In the genomic region with DNA sequence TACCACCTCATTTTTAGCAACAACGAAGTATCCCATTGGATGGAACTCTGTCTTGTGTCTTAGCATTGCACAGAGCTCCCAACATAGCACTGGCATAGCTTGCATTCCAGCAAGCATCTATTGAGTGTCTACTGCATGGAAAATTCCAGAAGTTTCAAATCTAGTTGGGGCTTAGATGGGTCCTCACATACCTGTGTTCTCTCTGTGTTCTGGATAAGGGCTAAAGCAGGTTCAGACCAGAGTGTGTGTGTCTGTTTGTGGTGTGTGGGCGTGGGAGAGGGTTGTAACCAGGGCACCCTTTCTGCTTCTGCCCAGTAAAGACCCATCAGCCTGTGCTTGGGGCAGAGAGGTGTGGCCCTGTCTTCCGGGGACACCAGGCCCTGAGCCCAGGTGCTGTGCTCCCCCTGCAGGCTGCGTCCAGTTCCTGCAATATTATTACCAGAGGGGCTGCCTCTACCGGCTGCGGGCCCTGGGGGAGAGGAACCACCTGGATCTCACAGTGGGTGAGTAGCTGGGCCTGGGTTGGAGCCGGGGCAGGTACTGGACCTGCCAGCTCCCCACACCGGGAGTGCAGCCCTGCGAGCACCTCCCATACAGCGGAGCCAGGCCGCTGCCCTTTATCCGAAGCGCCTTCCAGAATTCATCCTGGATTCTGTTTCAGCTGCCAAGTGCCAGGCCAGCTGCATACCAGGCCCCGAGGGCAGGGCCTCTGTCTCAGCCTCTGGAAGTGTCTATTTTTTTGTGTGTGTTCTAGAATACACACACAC, we compare ENCODE assay signal across 8 cellular contexts. TPM values are rescaled to one million over a fixed set of nuclear protein-coding genes. Genes with fewer than 3 reads are reported as not detected.
A peak's percentile ranks its signal among the peaks of the same experiment; 100 is the strongest.
DNase-seq lines count a peak whose midpoint lies in the region; ATAC-seq, FAIRE-seq and TF ChIP-seq lines count a peak whose summit lies in the region.

No MANE protein-coding gene starts in this region.

- CTCF ChIA-PET in Panc1 (lab: Charles Lee) = interaction anchor here (0.6 to 1.2 kb wide), 3 partner anchors 57 to 314 kb away, joined by 3 to 4 read pairs (median 4); no protein-coding TSS in a partner anchor

- TF ChIP-seq RAD21 in Ishikawa (IDR thresholded peaks at IDR 0.05; ENCODE audit: low read depth) = peak; percentile 96

- H2BK12ac ChIP-seq in trophoblast cell (ENCODE audit: low read length) = peak overlapping the region; percentile 78

- H2AFZ ChIP-seq in trophoblast cell (ENCODE audit: insufficient read depth, low read length, poor library complexity) = peak overlapping the region; percentile 79

- POLR2A ChIA-PET in Panc1 (lab: Charles Lee) = no interaction called here

- H2BK5ac ChIP-seq in trophoblast cell (ENCODE audit: low read depth, low read length, poor library complexity) = no peak overlapping the region

- H3K79me2 ChIP-seq in trophoblast cell (ENCODE audit: control insufficient read depth, insufficient read depth, low read length, poor library complexity) = no peaks in the 10 kb centered on the region

- no peak for FAIRE-seq in frontal cortex (lab: Jason Lieb, UNC)

- H4K91ac ChIP-seq in trophoblast cell (ENCODE audit: low read depth, low read length) = peak overlapping the region; percentile 1

- peak; percentile 96 for TF ChIP-seq CTCF in Panc1 (IDR thresholded peaks at IDR 0.05)

- peaks cover 25% of the 10 kb centered on the region for H3K4me1 ChIP-seq in Panc1 (ENCODE audit: control insufficient read depth, insufficient read depth, low read length)
- H3K4me1 ChIP-seq in trophoblast cell (ENCODE audit: control insufficient read depth in 1 of 2, insufficient read depth in 2 of 2, low read length in 2 of 2) = peaks cover 20 to 29% of the 10 kb centered on the region in 2 experiments

- peaks cover 6% of the 10 kb centered on the region for H3K79me1 ChIP-seq in trophoblast cell (ENCODE audit: low read length)

- H3K27me3 ChIP-seq in Panc1 (ENCODE audit: control insufficient read depth, insufficient read depth, low read length) = no peaks in the 10 kb centered on the region
- no peaks in the 10 kb centered on the region for H3K27me3 ChIP-seq in trophoblast cell (ENCODE audit: insufficient read depth, low read length)

- no peaks in the 10 kb centered on the region for H3K9me3 ChIP-seq in Panc1 (ENCODE audit: control insufficient read depth, insufficient read depth, low read depth, low read length)
- peaks cover 2% of the 10 kb centered on the region for H3K9me3 ChIP-seq in trophoblast cell (ENCODE audit: insufficient read depth, low read depth, low read length)

- no TSS peak for BruUV-seq in Panc1 (replicated peaks; lab: Mats Ljungman, UMichigan)

- H3K4me3 ChIP-seq in Panc1 (ENCODE audit: low read depth in 2 of 2, low read length in 2 of 2) (no peak overlapping the region), trophoblast cell (ENCODE audit: low read depth, low read length) (no peak overlapping the region)

- no peak overlapping the region for H3K14ac ChIP-seq in trophoblast cell (ENCODE audit: low read length)

- no CpG with 5 or more reads among the region's 14 CpGs for WGBS in trophoblast cell (ENCODE audit: extremely low coverage, insufficient coverage, insufficient read length)

- in situ Hi-C loops in Panc1 (cut with HindIII; ENCODE audit: low pct_unique_long_range_greater_than_20kb, low sequenced_read_pairs) = no loop called here

- no peak for TF ChIP-seq EP300 in Ishikawa (IDR thresholded peaks at IDR 0.05; ENCODE audit: borderline replicate concordance)

- H3K36me3 ChIP-seq in Panc1 (ENCODE audit: control insufficient read depth, insufficient read depth, low read length) (no peaks in the 10 kb centered on the region), trophoblast cell (ENCODE audit: control insufficient read depth in 1 of 2, insufficient read depth in 2 of 2, low read length in 2 of 2) (peaks cover 0 to 8% of the 10 kb centered on the region in 2 experiments)

- no peak overlapping the region for H2AK5ac ChIP-seq in trophoblast cell (ENCODE audit: low read length)

- no peak overlapping the region for H3K9ac ChIP-seq in trophoblast cell (ENCODE audit: low read length)

- intact Hi-C loops in Panc1 (cut with micrococcal nuclease; ENCODE audit: unreplicated experiment) = loop anchor here (1.0 kb wide), 1 partner anchor 77 kb away; no protein-coding TSS in a partner anchor

- no peak overlapping the region for H3K4ac ChIP-seq in trophoblast cell (ENCODE audit: low read depth, low read length)

- H2BK120ac ChIP-seq in trophoblast cell (ENCODE audit: insufficient read depth, low read length, poor library complexity) = peak overlapping the region; percentile 41

- ATAC-seq in GM21447 (IDR thresholded peaks at IDR 0.05; ENCODE audit: unreplicated experiment) (peak; percentile 79), Panc1 (peak; percentile 79)

- H3K23ac ChIP-seq in trophoblast cell (ENCODE audit: low read length) = no peak overlapping the region

- H3K18ac ChIP-seq in trophoblast cell (ENCODE audit: low read length) = peak overlapping the region; percentile 59

- peak; percentile 47 for DNase-seq in DMS114 treated with DMSO at 0.1 percent for 48 hours (lab: John Stamatoyannopoulos, UW; ENCODE audit: unreplicated experiment)
- peak; percentile 47 for DNase-seq in Panc1 (ENCODE audit: low read depth, low spot score)
- DNase-seq in activated T-helper 9 cell treated with anti-CD3 and anti-CD28 coated beads, Interleukin-2, amount 50 U/mL, for 16 hours (ENCODE audit: low read depth) = peak; percentile 60
- DNase-seq in frontal cortex (ENCODE audit: low spot score in 2 of 2) = peak; percentile 75 to 80
- peak; percentile 63 to 81 for DNase-seq in trophoblast cell
- DNase-seq in NCI-H446 treated with DMSO at 0.1 percent for 48 hours (lab: John Stamatoyannopoulos, UW) = no peak

- no peak overlapping the region for H4K12ac ChIP-seq in trophoblast cell (ENCODE audit: low read depth, low read length)

- H4K8ac ChIP-seq in trophoblast cell (ENCODE audit: low read depth, low read length) = peak overlapping the region; percentile 46

- no peak overlapping the region for H3K4me2 ChIP-seq in trophoblast cell (ENCODE audit: low read length)

- peak overlapping the region; percentile 5; the same call in 1 of the 2 replicates for H3K27ac ChIP-seq in Panc1 (ENCODE audit: low read length)
- peak overlapping the region; percentile 24 for H3K27ac ChIP-seq in trophoblast cell (ENCODE audit: low read depth, low read length)

TF ChIP-seq in Ishikawa, 13 proteins besides CTCF, POLR2A, EP300 and RAD21:
- no peak for TF ChIP-seq CREB1 (IDR thresholded peaks at IDR 0.05; ENCODE audit: low read depth)
- no peak for TF ChIP-seq TAF1 (IDR thresholded peaks at IDR 0.05; ENCODE audit: low read depth)
- peak; percentile 32; the same call in 1 of the 2 replicates for TF ChIP-seq MAX (IDR thresholded peaks at IDR 0.05)
- peak; percentile 60; the same call in 1 of the 2 replicates for TF ChIP-seq TCF12 (IDR thresholded peaks at IDR 0.05; ENCODE audit: low read depth)
- TF ChIP-seq NFIC (IDR thresholded peaks at IDR 0.05) = no peak
- TF ChIP-seq FOXM1 (IDR thresholded peaks at IDR 0.05; ENCODE audit: borderline replicate concordance, low read depth) = no peak
- no peak for TF ChIP-seq REST (IDR thresholded peaks at IDR 0.05; ENCODE audit: low read depth)
- peak; percentile 72 for TF ChIP-seq TEAD4 (IDR thresholded peaks at IDR 0.05)
- TF ChIP-seq CEBPB (IDR thresholded peaks at IDR 0.05) = no peak
- TF ChIP-seq, protein P1, sequence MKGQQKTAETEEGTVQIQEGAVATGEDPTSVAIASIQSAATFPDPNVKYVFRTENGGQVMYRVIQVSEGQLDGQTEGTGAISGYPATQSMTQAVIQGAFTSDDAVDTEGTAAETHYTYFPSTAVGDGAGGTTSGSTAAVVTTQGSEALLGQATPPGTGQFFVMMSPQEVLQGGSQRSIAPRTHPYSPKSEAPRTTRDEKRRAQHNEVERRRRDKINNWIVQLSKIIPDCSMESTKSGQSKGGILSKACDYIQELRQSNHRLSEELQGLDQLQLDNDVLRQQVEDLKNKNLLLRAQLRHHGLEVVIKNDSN (IDR thresholded peaks at IDR 0.05) = no peak
- TF ChIP-seq EGR1 (IDR thresholded peaks at IDR 0.05) = peak; percentile 71
- TF ChIP-seq ZBTB7A (IDR thresholded peaks at IDR 0.05; ENCODE audit: low read depth) = peak; percentile 64; the same call in 1 of the 2 replicates
- TF ChIP-seq YY1 (IDR thresholded peaks at IDR 0.05; ENCODE audit: low read depth) = no peak

RNA-seq across cellular contexts. Expression of gene RHOF, which starts 20.3 kb away (rescaled TPM):
- 71.8 TPM for total RNA-seq in Panc1 (2021; ENCODE audit: unreplicated experiment)
- 81.8 TPM for polyA plus RNA-seq in Panc1 (2012; ENCODE audit: insufficient read length)
- total RNA-seq in frontal cortex = 13.0 TPM
- polyA plus RNA-seq in trophoblast cell (2013) = 10.9 and 11.1 TPM in 2 replicates

RNA-seq across cellular contexts. Expression of gene SETD1B, which starts 30.6 kb away (rescaled TPM):
- total RNA-seq in Panc1 (2021; ENCODE audit: unreplicated experiment) (31.2 TPM), frontal cortex (2.4 TPM)
- polyA plus RNA-seq in Panc1 (2012; ENCODE audit: insufficient read length) = 24.0 TPM
- polyA plus RNA-seq in trophoblast cell (2013) = 19.3 and 19.5 TPM in 2 replicates
